In genomic region chr6:32867559-32868256, GRCh38 we compare ENCODE assay signal across 12 cellular contexts. TPM values are rescaled to one million over a fixed set of nuclear protein-coding genes. Genes with fewer than 3 reads are reported as not detected.
A peak's percentile ranks its signal among the peaks of the same experiment; 100 is the strongest.
DNase-seq lines count a peak whose midpoint lies in the region; ATAC-seq and TF ChIP-seq lines count a peak whose summit lies in the region.
"Had no signal": no experiment of that assay in that cellular context is flagged by ENCODE, and none has a peak within 500 bp of the region (broad histone marks: within the 10 kb centered on the region; RNA-seq: fewer than 3 reads in every experiment).

No MANE protein-coding gene starts in this region.

- 0 out of 2 replicates have a peak, but pooled peaks cover 3% of the 10 kb centered on the region for H3K4me1 ChIP-seq in Panc1 (ENCODE audit: control insufficient read depth, insufficient read depth, low read length)
- H3K4me1 ChIP-seq in effector memory CD4-positive, alpha-beta T cell (ENCODE audit: control insufficient read depth, insufficient read depth, low read length, poor library complexity, severe bottlenecking) = peaks cover 6% of the 10 kb centered on the region
- no peaks in the 10 kb centered on the region for H3K4me1 ChIP-seq in aorta (ENCODE audit: control insufficient read depth in 1 of 2, insufficient read depth in 2 of 2, low read length in 2 of 2)
- H3K4me1 ChIP-seq: psoas muscle had no signal

- H3K27me3 Mint-ChIP-seq in activated naive CD4-positive, alpha-beta T cell treated with anti-CD3 and anti-CD28 coated beads for 36 hours (ENCODE audit: low read depth) = no peaks in the 10 kb centered on the region
- H3K27me3 Mint-ChIP-seq in stimulated activated naive CD8-positive, alpha-beta T cell treated with anti-CD3 and anti-CD28 coated beads, Interleukin-15, amount 100 ng/mL, for 72 hours = no peaks in the 10 kb centered on the region

- in situ Hi-C loops in Panc1 (cut with HindIII; ENCODE audit: low pct_unique_long_range_greater_than_20kb, low sequenced_read_pairs) = no loop called here

- intact Hi-C loops in activated naive CD4-positive, alpha-beta T cell treated with anti-CD3 and anti-CD28 coated beads for 36 hours (cut with micrococcal nuclease) = loop anchor here (1.0 to 5.0 kb wide), 6 partner anchors 13 to 454 kb away; partner anchors contain the start of genes PSMB9 and TAP2
- intact Hi-C loops in Panc1 (cut with micrococcal nuclease; ENCODE audit: unreplicated experiment) = loop anchor here (1.0 to 10.0 kb wide), 2 partner anchors 29 to 453 kb away; partner anchors contain the start of gene TAP2
- intact Hi-C loops in aorta (cut with DNase I) = loop anchor here (1.0 to 5.0 kb wide), 3 partner anchors 29 to 40 kb away; partner anchors contain the start of gene TAP2 (in 1 of the 2)

- H3K36me3 ChIP-seq in Panc1 (ENCODE audit: control insufficient read depth, insufficient read depth, low read length) (no peaks in the 10 kb centered on the region), aorta (ENCODE audit: control insufficient read depth in 1 of 2, insufficient read depth in 2 of 2, low read length in 1 of 2) (no peaks in the 10 kb centered on the region)
- H3K36me3 ChIP-seq in effector memory CD4-positive, alpha-beta T cell (ENCODE audit: control insufficient read depth, insufficient read depth, low read length) = no peaks in the 10 kb centered on the region
- H3K36me3 ChIP-seq: tibial nerve had no signal

- ATAC-seq in Panc1 = peak; percentile 68
- peak; percentile 56 for ATAC-seq in stimulated activated naive CD8-positive, alpha-beta T cell treated with anti-CD3 and anti-CD28 coated beads, Interleukin-15, amount 100 ng/mL, for 72 hours
- no peak for ATAC-seq in HG02973 (IDR thresholded peaks at IDR 0.05; ENCODE audit: unreplicated experiment)
- ATAC-seq in aorta (ENCODE audit: low FRiP score) = no peak

- CTCF ChIA-PET in activated naive CD4-positive, alpha-beta T cell treated with anti-CD3 and anti-CD28 coated beads for 36 hours (lab: Charles Lee) = interaction anchor here (0.6 to 7.2 kb wide), 38 partner anchors 8 to 468 kb away, joined by 3 to 204 read pairs (median 5); partner anchors contain the start of genes HLA-DMA, HLA-DRA, PSMB8 and PSMB9
- CTCF ChIA-PET in Panc1 (lab: Charles Lee) = interaction anchor here (0.6 to 2.3 kb wide), 12 partner anchors 8 to 672 kb away, joined by 3 to 56 read pairs (median 4); partner anchors contain the start of genes PSMB9, TAP1 and TAP2

- no peak for DNase-seq in activated naive CD4-positive, alpha-beta T cell treated with anti-CD3 and anti-CD28 coated beads for 36 hours
- no peak for DNase-seq in activated naive CD4-positive, alpha-beta T cell treated with anti-CD3 and anti-CD28 coated beads, Interleukin-2, amount 50 U/mL, for 16 hours
- no peak for DNase-seq in Panc1 (ENCODE audit: low read depth, low spot score)
- no peak for DNase-seq in effector memory CD4-positive, alpha-beta T cell
- DNase-seq in stimulated activated naive CD8-positive, alpha-beta T cell treated with anti-CD3 and anti-CD28 coated beads, Interleukin-15, amount 100 ng/mL, for 72 hours = no peak
- no peak for DNase-seq in SKM-1 treated with dmso at 0.1 percent for 144 hours (lab: John Stamatoyannopoulos, UW; ENCODE audit: unreplicated experiment)
- DNase-seq in aorta = no peak
- DNase-seq: kidney had no signal

- TF ChIP-seq CTCF in Panc1 (IDR thresholded peaks at IDR 0.05) = no peak

- H3K4me3 ChIP-seq in Panc1 (ENCODE audit: low read depth in 2 of 2, low read length in 2 of 2) = no peak overlapping the region
- H3K4me3 ChIP-seq in effector memory CD4-positive, alpha-beta T cell (ENCODE audit: insufficient read depth, low read depth, low read length, poor library complexity, severe bottlenecking) = no peak overlapping the region
- no peak overlapping the region for H3K4me3 ChIP-seq in aorta (ENCODE audit: low read length in 2 of 2)
- H3K4me3 ChIP-seq: psoas muscle, tibial nerve had no signal

- no peaks in the 10 kb centered on the region for H3K9me3 Mint-ChIP-seq in activated naive CD4-positive, alpha-beta T cell treated with anti-CD3 and anti-CD28 coated beads for 36 hours
- no peaks in the 10 kb centered on the region for H3K9me3 Mint-ChIP-seq in stimulated activated naive CD8-positive, alpha-beta T cell treated with anti-CD3 and anti-CD28 coated beads, Interleukin-15, amount 100 ng/mL, for 72 hours

- H3K9me3 ChIP-seq in Panc1 (ENCODE audit: control insufficient read depth, insufficient read depth, low read depth, low read length) = no peaks in the 10 kb centered on the region
- H3K9me3 ChIP-seq in effector memory CD4-positive, alpha-beta T cell (ENCODE audit: control insufficient read depth, low read length) = no peaks in the 10 kb centered on the region
- H3K9me3 ChIP-seq in aorta (ENCODE audit: control insufficient read depth, low read length) = no peaks in the 10 kb centered on the region

- 51 to 53% methylated on average over 8 of the region's 8 CpGs for WGBS in aorta, 2 donors

- H3K36me3 Mint-ChIP-seq in activated naive CD4-positive, alpha-beta T cell treated with anti-CD3 and anti-CD28 coated beads for 36 hours (ENCODE audit: low read depth) = no peaks in the 10 kb centered on the region

- POLR2A ChIA-PET in Panc1 (lab: Charles Lee) = no interaction called here

- BruUV-seq in Panc1 (replicated peaks; lab: Mats Ljungman, UMichigan) = no TSS peak

- no peak overlapping the region for H3K27ac ChIP-seq in Panc1 (ENCODE audit: low read length)
- H3K27ac ChIP-seq in effector memory CD4-positive, alpha-beta T cell (ENCODE audit: insufficient read depth, low read length, poor library complexity, severe bottlenecking) = peak overlapping the region; percentile 12
- H3K27ac ChIP-seq in aorta (ENCODE audit: low read depth in 1 of 2, low read length in 2 of 2) = no peak overlapping the region
- H3K27ac ChIP-seq: psoas muscle, tibial nerve had no signal

- peaks cover 39% of the 10 kb centered on the region for H3K4me1 Mint-ChIP-seq in activated naive CD4-positive, alpha-beta T cell treated with anti-CD3 and anti-CD28 coated beads for 36 hours (ENCODE audit: low read depth)
- peaks cover 50% of the 10 kb centered on the region for H3K4me1 Mint-ChIP-seq in stimulated activated naive CD8-positive, alpha-beta T cell treated with anti-CD3 and anti-CD28 coated beads, Interleukin-15, amount 100 ng/mL, for 72 hours

- H3K27me3 ChIP-seq in Panc1 (ENCODE audit: control insufficient read depth, insufficient read depth, low read length) = peaks cover 10% of the 10 kb centered on the region; the same call in 1 of the 2 replicates
- H3K27me3 ChIP-seq in effector memory CD4-positive, alpha-beta T cell (replicated peaks; ENCODE audit: control insufficient read depth, insufficient read depth, low read length, poor library complexity, severe bottlenecking) = no peaks in the 10 kb centered on the region
- no peaks in the 10 kb centered on the region for H3K27me3 ChIP-seq in aorta (ENCODE audit: control insufficient read depth in 1 of 2, insufficient read depth in 2 of 2, low read length in 1 of 2)
- H3K27me3 ChIP-seq: tibial nerve had no signal

- peak overlapping the region; percentile 16 for H3K4me3 Mint-ChIP-seq in activated naive CD4-positive, alpha-beta T cell treated with anti-CD3 and anti-CD28 coated beads for 36 hours
- peak overlapping the region; percentile 49 to 72 for H3K4me3 Mint-ChIP-seq in stimulated activated naive CD8-positive, alpha-beta T cell treated with anti-CD3 and anti-CD28 coated beads, Interleukin-15, amount 100 ng/mL, for 72 hours

- H3K27ac Mint-ChIP-seq in activated naive CD4-positive, alpha-beta T cell treated with anti-CD3 and anti-CD28 coated beads for 36 hours = peak overlapping the region; percentile 88
- peak overlapping the region; percentile 35 to 91 for H3K27ac Mint-ChIP-seq in stimulated activated naive CD8-positive, alpha-beta T cell treated with anti-CD3 and anti-CD28 coated beads, Interleukin-15, amount 100 ng/mL, for 72 hours

RNA-seq across cellular contexts. Expression of gene PSMB9, which starts 13.7 kb away (rescaled TPM):
- 100 to 1,000 TPM; 238 to 241 TPM for total RNA-seq in activated naive CD4-positive, alpha-beta T cell treated with anti-CD3 and anti-CD28 coated beads for 36 hours
- total RNA-seq in Panc1 (2021; ENCODE audit: unreplicated experiment) = 41.5 TPM
- polyA plus RNA-seq in Panc1 (2012; ENCODE audit: insufficient read length) = 46.9 TPM
- 10 to 100 TPM; 24.9 to 42.8 TPM for total RNA-seq in aorta
- 10 to 100 TPM; 27.9 to 38.8 TPM for polyA plus RNA-seq in aorta

RNA-seq across cellular contexts. Expression of gene TAP1, which starts 14.2 kb away (rescaled TPM):
- 100 to 1,000 TPM; 187 TPM for total RNA-seq in activated naive CD4-positive, alpha-beta T cell treated with anti-CD3 and anti-CD28 coated beads for 36 hours
- total RNA-seq in Panc1 (2021; ENCODE audit: unreplicated experiment) (74.7 TPM), aorta (10 to 100 TPM; 39.4 to 42.1 TPM)
- 70.5 TPM for polyA plus RNA-seq in Panc1 (2012; ENCODE audit: insufficient read length)
- polyA plus RNA-seq in aorta = 10 to 100 TPM; 14.4 to 48.3 TPM

RNA-seq across cellular contexts. Expression of gene PSMB8, which starts 23.9 kb away (rescaled TPM):
- total RNA-seq in activated naive CD4-positive, alpha-beta T cell treated with anti-CD3 and anti-CD28 coated beads for 36 hours = 100 to 1,000 TPM; 286 to 308 TPM
- total RNA-seq in Panc1 (2021; ENCODE audit: unreplicated experiment) (43.8 TPM), aorta (10 to 100 TPM; 40.8 to 58.4 TPM)
- polyA plus RNA-seq in Panc1 (2012; ENCODE audit: insufficient read length) = 37.8 TPM
- 10 to 100 TPM; 59.6 to 69.7 TPM for polyA plus RNA-seq in aorta

RNA-seq across cellular contexts. Expression of gene TAP2, which starts 29.2 kb away (rescaled TPM):
- total RNA-seq in activated naive CD4-positive, alpha-beta T cell treated with anti-CD3 and anti-CD28 coated beads for 36 hours = 100 to 1,000 TPM; 136 to 138 TPM
- 93.6 TPM for total RNA-seq in Panc1 (2021; ENCODE audit: unreplicated experiment)
- 112 TPM for polyA plus RNA-seq in Panc1 (2012; ENCODE audit: insufficient read length)
- 10 to 100 TPM; 26.5 to 48.1 TPM for total RNA-seq in aorta
- polyA plus RNA-seq in aorta = 10 to 100 TPM in 1 of 2 donors, 1 to 10 TPM in 1; 2.5 to 25.6 TPM

RNA-seq across cellular contexts. Expression of gene HLA-DOB, which starts 50.9 kb away (rescaled TPM):
- 1 to 10 TPM in 1 of 2 experiments, under 1 TPM in 1; 0.91 to 1.1 TPM for total RNA-seq in activated naive CD4-positive, alpha-beta T cell treated with anti-CD3 and anti-CD28 coated beads for 36 hours
- total RNA-seq in Panc1 (2021; ENCODE audit: unreplicated experiment) = 0.39 TPM
- not detected for polyA plus RNA-seq in Panc1 (2012; ENCODE audit: insufficient read length)
- total RNA-seq in aorta = 1 to 10 TPM in 1 of 2 donors, under 1 TPM in 1; 0.62 to 2.8 TPM
- polyA plus RNA-seq in aorta = under 1 TPM in 1 of 2 donors, not detected in 1; 0.26 TPM
- total RNA-seq: cerebellum had no signal

Comparison
In these comparisons a context has a peak if more than half of its experiments do, and no peak if none do; other contexts are left out.
1. ATAC-seq: peak in Panc1 (single experiment) and stimulated activated naive CD8-positive, alpha-beta T cell treated with anti-CD3 and anti-CD28 coated beads, Interleukin-15, amount 100 ng/mL, for 72 hours (single experiment); none in HG02973 (single experiment) and aorta (single experiment).